18 cellular contexts compared by ENCODE assay signal in genomic region chr4:146585761-146586333, GRCh38. TPM values are rescaled to one million over a fixed set of nuclear protein-coding genes. Genes with fewer than 3 reads are reported as not detected.
A peak's percentile ranks its signal among the peaks of the same experiment; 100 is the strongest.
DNase-seq lines count a peak whose midpoint lies in the region; ATAC-seq and TF ChIP-seq lines count a peak whose summit lies in the region.
"Had no signal": no experiment of that assay in that cellular context is flagged by ENCODE, and none has a peak within 500 bp of the region (broad histone marks: within the 10 kb centered on the region; RNA-seq: fewer than 3 reads in every experiment).

No MANE protein-coding gene starts in this region.

- H3K27ac Mint-ChIP-seq in MCF 10A (ENCODE audit: low read depth, unreplicated experiment): peak overlapping the region; percentile 78
- H3K27ac Mint-ChIP-seq: activated naive CD4-positive, alpha-beta T cell treated with anti-CD3 and anti-CD28 coated beads for 36 hours; T-cell had no signal

- no peak for TF ChIP-seq POLR2A in breast epithelium (IDR thresholded peaks at IDR 0.05)
- no peak for TF ChIP-seq POLR2A in uterus (IDR thresholded peaks at IDR 0.05)

- POLR2A ChIA-PET in MCF 10A (lab: Yijun Ruan, JAX): interaction anchor here (0.6 to 2.1 kb wide), 9 partner anchors 11 to 1004 kb away, joined by 3 to 10 read pairs (median 3); no protein-coding TSS in a partner anchor

- peak; percentile 69 for ATAC-seq in upper lobe of right lung
- ATAC-seq: T-cell had no signal

- no peaks in the 10 kb centered on the region for H3K9me3 Mint-ChIP-seq in MCF 10A (ENCODE audit: unreplicated experiment)

- H3K9me3 ChIP-seq in breast epithelium (peaks cover 4 to 6% of the 10 kb centered on the region in 2 donors), SJCRH30 (replicated peaks) (no peaks in the 10 kb centered on the region), upper lobe of right lung (no peaks in the 10 kb centered on the region), uterus (no peaks in the 10 kb centered on the region)
- H3K9me3 ChIP-seq: neutrophil had no signal

- no TSS peak for BruUV-seq in MCF 10A (replicated peaks; lab: Mats Ljungman, UMichigan)

- H3K36me3 Mint-ChIP-seq in MCF 10A (ENCODE audit: insufficient read depth, unreplicated experiment): no peaks in the 10 kb centered on the region
- H3K36me3 Mint-ChIP-seq: T-cell had no signal

- in situ Hi-C loops in GM13976 (cut with MboI; ENCODE audit: low sequenced_read_pairs, unreplicated experiment): no loop called here

- H3K27me3 Mint-ChIP-seq in MCF 10A (ENCODE audit: insufficient read depth, unreplicated experiment): no peaks in the 10 kb centered on the region

- H3K4me3 Mint-ChIP-seq in MCF 10A (ENCODE audit: unreplicated experiment): no peak overlapping the region
- H3K4me3 Mint-ChIP-seq: activated naive CD4-positive, alpha-beta T cell treated with anti-CD3 and anti-CD28 coated beads for 36 hours; T-cell had no signal

- H3K27ac ChIP-seq in breast epithelium (no peak overlapping the region), SJCRH30 (peak overlapping the region; percentile 73), upper lobe of right lung (no peak overlapping the region), uterus (no peak overlapping the region)
- H3K27ac ChIP-seq: left ventricle myocardium inferior, neutrophil, tibial nerve had no signal

- no peak for TF ChIP-seq CTCF in MCF 10A (IDR thresholded peaks at IDR 0.05; ENCODE audit: unreplicated experiment)
- TF ChIP-seq CTCF in breast epithelium (IDR thresholded peaks at IDR 0.05): no peak
- TF ChIP-seq CTCF in fibroblast of pulmonary artery (IDR thresholded peaks at IDR 0.05; ENCODE audit: low read length, missing control alignments): no peak
- no peak for TF ChIP-seq CTCF in upper lobe of right lung (IDR thresholded peaks at IDR 0.05)
- no peak for TF ChIP-seq CTCF in GM13976 (IDR thresholded peaks at IDR 0.05; ENCODE audit: borderline replicate concordance, control extremely low read depth, extremely low read depth, insufficient read depth, missing control alignments)
- TF ChIP-seq CTCF in uterus (IDR thresholded peaks at IDR 0.05): no peak

- H3K4me1 ChIP-seq in breast epithelium (no peaks in the 10 kb centered on the region), SJCRH30 (peaks cover 5% of the 10 kb centered on the region), upper lobe of right lung (peaks cover 4% of the 10 kb centered on the region), uterus (no peaks in the 10 kb centered on the region)
- H3K4me1 ChIP-seq: left ventricle myocardium inferior had no signal

- H3K36me3 ChIP-seq in breast epithelium (no peaks in the 10 kb centered on the region), SJCRH30 (no peaks in the 10 kb centered on the region), upper lobe of right lung (no peaks in the 10 kb centered on the region), uterus (no peaks in the 10 kb centered on the region)
- H3K36me3 ChIP-seq: left ventricle myocardium inferior, neutrophil, tibial nerve had no signal

- intact Hi-C loops in MCF 10A (cut with micrococcal nuclease): loop anchor here (1.0 kb wide), 1 partner anchor 330 kb away; no protein-coding TSS in a partner anchor
- intact Hi-C loops in breast epithelium (cut with DNase I; ENCODE audit: low total_unique reads): no loop called here
- intact Hi-C loops in upper lobe of right lung (cut with DNase I): no loop called here
- intact Hi-C loops in uterus (cut with DNase I; ENCODE audit: low total_unique reads): no loop called here

- CTCF ChIA-PET in MCF 10A (lab: Yijun Ruan, JAX): interaction anchor here (0.6 to 1.5 kb wide), 6 partner anchors 11 to 1181 kb away, joined by 3 to 6 read pairs (median 4); no protein-coding TSS in a partner anchor

- H3K4me3 ChIP-seq in breast epithelium (no peak overlapping the region), SJCRH30 (0 out of 2 replicates have a peak overlapping the region, but pooled peaks have one; percentile 12), fibroblast of pulmonary artery (replicated peaks; ENCODE audit: low read depth, low read length) (no peak overlapping the region), upper lobe of right lung (no peak overlapping the region), uterus (no peak overlapping the region)
- H3K4me3 ChIP-seq: coronary artery, left ventricle myocardium inferior, tibial nerve had no signal

- peak; percentile 80 for DNase-seq in MCF 10A (ENCODE audit: unreplicated experiment)
- no peak for DNase-seq in breast epithelium (ENCODE audit: low spot score in 2 of 2)
- DNase-seq in SJCRH30: peak; percentile 70 to 81
- peak; percentile 79 for DNase-seq in fibroblast of pulmonary artery (ENCODE audit: low read depth)
- DNase-seq in upper lobe of right lung: no peak
- DNase-seq in NCI-H146 treated with DMSO at 0.1 percent for 48 hours (lab: John Stamatoyannopoulos, UW; ENCODE audit: unreplicated experiment): no peak
- DNase-seq in GM13976 (ENCODE audit: low spot score): no peak
- DNase-seq in uterus: no peak
- DNase-seq: activated CD4-positive, alpha-beta T cell treated with anti-CD3 and anti-CD28 coated beads, Interleukin-2, amount 50 U/mL, for 1 hour; activated naive CD4-positive, alpha-beta T cell treated with anti-CD3 and anti-CD28 coated beads for 36 hours; head of caudate nucleus; left ventricle myocardium inferior; NCI-H1694; T-cell had no signal

- peaks cover 15% of the 10 kb centered on the region for H3K4me1 Mint-ChIP-seq in MCF 10A (ENCODE audit: insufficient read depth, unreplicated experiment)
- H3K4me1 Mint-ChIP-seq: T-cell had no signal

- H3K27me3 ChIP-seq in breast epithelium (no peaks in the 10 kb centered on the region), SJCRH30 (no peaks in the 10 kb centered on the region), upper lobe of right lung (no peaks in the 10 kb centered on the region), uterus (no peaks in the 10 kb centered on the region)
- H3K27me3 ChIP-seq: neutrophil, tibial nerve had no signal

RNA-seq across cellular contexts. Expression of gene POU4F2, which starts 52.8 kb away (rescaled TPM):
- total RNA-seq in MCF 10A (2022) (not detected in 2 replicates), breast epithelium (not detected), upper lobe of right lung (not detected), uterus (not detected)
- 0.06 TPM in 1 of 2 replicates, not detected in the other for total RNA-seq in SJCRH30 (2014; rRNA removed; shearing (Covaris generic))
- total RNA-seq: activated naive CD4-positive, alpha-beta T cell treated with anti-CD3 and anti-CD28 coated beads for 36 hours; G401; left ventricle myocardium inferior; T-cell; tibial nerve had no signal

Comparison
In these comparisons a context has a peak if more than half of its experiments do, and no peak if none do; other contexts are left out.
1. DNase-seq: peak in MCF 10A (single experiment), SJCRH30 (2 of 2) and fibroblast of pulmonary artery (single experiment); none in breast epithelium (0 of 2), upper lobe of right lung (single experiment), NCI-H146 treated with DMSO at 0.1 percent for 48 hours (single experiment), GM13976 (single experiment) and uterus (0 of 2).